In the genomic region with DNA sequence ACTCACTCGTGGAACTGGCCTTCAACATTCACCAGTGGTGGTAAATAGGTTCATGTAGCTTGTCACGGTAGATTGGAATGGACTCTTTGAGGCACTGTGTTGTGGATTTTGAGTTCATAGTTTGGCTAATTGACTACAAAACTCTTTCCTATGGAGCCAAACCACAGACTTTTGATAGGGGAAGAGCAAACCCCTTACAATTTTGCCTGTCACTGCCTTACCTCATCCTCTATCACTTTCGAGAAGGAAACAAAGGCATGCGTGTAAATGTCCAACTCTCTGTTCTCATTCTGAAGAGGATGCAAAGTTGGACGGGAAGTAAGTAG, we compare ENCODE assay signal across 22 cellular contexts.
A peak's percentile ranks its signal among the peaks of the same experiment; 100 is the strongest.
DNase-seq lines count a peak whose midpoint lies in the region; ATAC-seq, FAIRE-seq and TF ChIP-seq lines count a peak whose summit lies in the region.
"Had no signal": no experiment of that assay in that cellular context is flagged by ENCODE, and none has a peak within 500 bp of the region (broad histone marks: within the 10 kb centered on the region; RNA-seq: fewer than 3 reads in every experiment).

No MANE protein-coding gene starts in this region.

- H3K18ac ChIP-seq in neuronal stem cell (ENCODE audit: low read length) = no peak overlapping the region

- H2AFZ ChIP-seq in neuronal stem cell (ENCODE audit: low read length) = peak overlapping the region; percentile 21

- no peak overlapping the region for H2BK12ac ChIP-seq in neuronal stem cell (ENCODE audit: low read length)

- no peak overlapping the region for H3K4me3 ChIP-seq in left ventricle myocardium inferior
- no peak overlapping the region for H3K4me3 ChIP-seq in neuronal stem cell (ENCODE audit: low read length in 2 of 2)
- H3K4me3 ChIP-seq in kidney (ENCODE audit: low read length in 2 of 2) = no peak overlapping the region
- no peak overlapping the region for H3K4me3 ChIP-seq in ovary
- H3K4me3 ChIP-seq: A549 had no signal

- DNase-seq in left ventricle myocardium inferior (no peak), Right ventricle myocardium superior (no peak), astrocyte of the hippocampus (ENCODE audit: low read depth, low spot score) (peak; percentile 42), neuronal stem cell (ENCODE audit: low spot score) (no peak), kidney (no peak), ovary (no peak), COR-L47 (lab: John Stamatoyannopoulos, UW) (no peak)
- DNase-seq: activated CD8-positive, alpha-beta memory T cell treated with anti-CD3 and anti-CD28 coated beads, Interleukin-2, amount 50 U/mL, for 48 hours; activated effector memory CD4-positive, alpha-beta T cell treated with anti-CD3 and anti-CD28 coated beads, Interleukin-2, amount 50 U/mL, for 16 hours; foreskin keratinocyte; mesendoderm; naive thymus-derived CD8-positive, alpha-beta T cell; NCI-H1436; NCI-H526; OCI-M1; SHP77 treated with DMSO at 0.1 percent for 48 hours; stimulated activated CD4-positive, alpha-beta T cell treated with anti-CD3 and anti-CD28 coated beads, Interleukin-4, amount 100 ng/mL, for 24 hours; T-helper 17 cell had no signal

- H3K27me3 ChIP-seq in left ventricle myocardium inferior (ENCODE audit: low read depth) (no peaks in the 10 kb centered on the region), neuronal stem cell (ENCODE audit: control insufficient read depth in 3 of 3, insufficient read depth in 3 of 3, low read depth in 1 of 3, low read length in 3 of 3) (no peaks in the 10 kb centered on the region), ovary (no peaks in the 10 kb centered on the region)
- H3K27me3 ChIP-seq: foreskin keratinocyte had no signal

- TF ChIP-seq POLR2A in ovary (IDR thresholded peaks at IDR 0.05) = no peak

- no peak overlapping the region for H4K91ac ChIP-seq in neuronal stem cell (ENCODE audit: low read depth, low read length, poor library complexity)

- H3K4ac ChIP-seq in neuronal stem cell (ENCODE audit: low read length) = no peak overlapping the region

- H3K14ac ChIP-seq in neuronal stem cell (ENCODE audit: low read length) = no peak overlapping the region

- H3K79me1 ChIP-seq in neuronal stem cell (ENCODE audit: low read depth, low read length) = no peaks in the 10 kb centered on the region

- no peak overlapping the region for H2BK15ac ChIP-seq in neuronal stem cell (ENCODE audit: low read length)

- no peak overlapping the region for H3K9ac ChIP-seq in neuronal stem cell (ENCODE audit: low read depth, low read length, poor library complexity)
- H3K9ac ChIP-seq in kidney (ENCODE audit: low read length in 2 of 2) = no peak overlapping the region

- H3K9me3 ChIP-seq in left ventricle myocardium inferior (replicated peaks) (no peaks in the 10 kb centered on the region), neuronal stem cell (replicated peaks in 1 of 2; ENCODE audit: control insufficient read depth in 2 of 2, insufficient read depth in 1 of 2, low read depth in 1 of 2, low read length in 2 of 2) (peaks cover 0 to 1% of the 10 kb centered on the region in 2 donors), kidney (ENCODE audit: control insufficient read depth in 1 of 2, low read length in 2 of 2) (no peaks in the 10 kb centered on the region), ovary (peaks cover 0 to 2% of the 10 kb centered on the region in 2 donors)
- H3K9me3 ChIP-seq: A549 had no signal

- H2BK120ac ChIP-seq in neuronal stem cell (ENCODE audit: low read depth, low read length) = no peak overlapping the region

- H2BK5ac ChIP-seq in neuronal stem cell (ENCODE audit: low read length) = no peak overlapping the region

- H3K27ac ChIP-seq in left ventricle myocardium inferior (replicated peaks) (peak overlapping the region; percentile 24), neuronal stem cell (replicated peaks; ENCODE audit: low read length) (no peak overlapping the region), kidney (ENCODE audit: low read depth in 2 of 2, low read length in 2 of 2) (peak overlapping the region in 1 of 2 donors; percentile 14), ovary (no peak overlapping the region)
- H3K27ac ChIP-seq: A549, foreskin keratinocyte, VCaP had no signal

- H3K4me1 ChIP-seq in left ventricle myocardium inferior (peaks cover 19% of the 10 kb centered on the region), neuronal stem cell (ENCODE audit: control insufficient read depth in 2 of 2, insufficient read depth in 1 of 2, low read depth in 1 of 2, low read length in 2 of 2) (no peaks in the 10 kb centered on the region), kidney (ENCODE audit: control insufficient read depth in 1 of 2, insufficient read depth in 1 of 2, low read depth in 1 of 2, low read length in 2 of 2) (no peaks in the 10 kb centered on the region), ovary (ENCODE audit: insufficient read depth) (peaks cover 3% of the 10 kb centered on the region)
- H3K4me1 ChIP-seq: A549, foreskin keratinocyte had no signal

- intact Hi-C loops in left ventricle myocardium inferior (cut with micrococcal nuclease) (no loop called here), Right ventricle myocardium superior (cut with DNase I) (no loop called here), kidney (cut with DNase I) (no loop called here), ovary (cut with DNase I) (no loop called here)

- WGBS in neuronal stem cell (ENCODE audit: extremely low coverage in 2 of 2, insufficient read length in 2 of 2, insufficient replicate concordance in 1 of 2), 2 donors = no CpG with 5 or more reads among the region's 5 CpGs
- 75 to 78% (median 76%) methylated on average over 5 of the region's 5 CpGs for WGBS in ovary, 3 donors

- no peak for TF ChIP-seq EP300 in ovary (IDR thresholded peaks at IDR 0.05)

- H2AK5ac ChIP-seq in neuronal stem cell (ENCODE audit: low read depth, low read length) = no peak overlapping the region

- TF ChIP-seq CTCF in left ventricle myocardium inferior (IDR thresholded peaks at IDR 0.05; ENCODE audit: borderline replicate concordance) = no peak
- no peak for TF ChIP-seq CTCF in kidney (IDR thresholded peaks at IDR 0.05; ENCODE audit: borderline replicate concordance, extremely low read depth, insufficient read depth)
- no peak for TF ChIP-seq CTCF in ovary (IDR thresholded peaks at IDR 0.05)

- no peak overlapping the region for H4K8ac ChIP-seq in neuronal stem cell (ENCODE audit: low read depth, low read length)

- no peak overlapping the region for H3K23ac ChIP-seq in neuronal stem cell (ENCODE audit: low read depth, low read length, poor library complexity)

- ATAC-seq in Right ventricle myocardium superior (ENCODE audit: poor library complexity) (no peak), GM21619 (IDR thresholded peaks at IDR 0.05; ENCODE audit: unreplicated experiment) (no peak)
- ATAC-seq: A549; foreskin keratinocyte; naive thymus-derived CD8-positive, alpha-beta T cell; T-helper 17 cell had no signal

- H3K36me3 ChIP-seq in left ventricle myocardium inferior (no peaks in the 10 kb centered on the region), neuronal stem cell (replicated peaks in 1 of 2; ENCODE audit: control insufficient read depth in 2 of 2, insufficient read depth in 2 of 2, low read length in 2 of 2) (no peaks in the 10 kb centered on the region), kidney (ENCODE audit: control insufficient read depth in 1 of 2, insufficient read depth in 2 of 2, low read length in 2 of 2) (no peaks in the 10 kb centered on the region), ovary (no peaks in the 10 kb centered on the region)

- no peak overlapping the region for H3K4me2 ChIP-seq in neuronal stem cell (ENCODE audit: insufficient read depth, low read length, poor library complexity, severe bottlenecking)
- H3K4me2 ChIP-seq: A549 had no signal

- no peak for FAIRE-seq in kidney (lab: Jason Lieb, UNC)
- FAIRE-seq: A549, keratinocyte had no signal
